Comparison of ENCODE assay signal across 9 cellular contexts in genomic region chr10:132329565-132330485, GRCh38. TPM values are rescaled to one million over a fixed set of nuclear protein-coding genes. Genes with fewer than 3 reads are reported as not detected.
A peak's percentile ranks its signal among the peaks of the same experiment; 100 is the strongest.
DNase-seq lines count a peak whose midpoint lies in the region; ATAC-seq and TF ChIP-seq lines count a peak whose summit lies in the region.
"Had no signal": no experiment of that assay in that cellular context is flagged by ENCODE, and none has a peak within 500 bp of the region (broad histone marks: within the 10 kb centered on the region; RNA-seq: fewer than 3 reads in every experiment).

No MANE protein-coding gene starts in this region.

- H3K9me3 ChIP-seq in SK-N-SH (no peaks in the 10 kb centered on the region), neutrophil (no peaks in the 10 kb centered on the region)
- H3K9me3 ChIP-seq in effector memory CD4-positive, alpha-beta T cell (ENCODE audit: control insufficient read depth, low read length): no peaks in the 10 kb centered on the region
- H3K9me3 ChIP-seq: left lung had no signal

- no peaks in the 10 kb centered on the region for H4K20me1 ChIP-seq in SK-N-SH (ENCODE audit: insufficient read depth)

- WGBS in SK-N-SH (ENCODE audit: low lambda C conversion rate): 35% methylated on average over 23 of the region's 23 CpGs

- CTCF ChIA-PET in AG04449 (lab: Yijun Ruan, JAX): interaction anchor here (2.3 kb wide), 1 partner anchor 9 kb away, joined by 8 read pairs; no protein-coding TSS in a partner anchor
- CTCF ChIA-PET in SK-N-SH (lab: Yijun Ruan, JAX): no interaction called here

- H3K79me2 ChIP-seq in SK-N-SH (ENCODE audit: insufficient read depth): peaks cover 77% of the 10 kb centered on the region

- in situ Hi-C loops in GM18951 (cut with MboI; ENCODE audit: low sequenced_read_pairs, unreplicated experiment): no loop called here

- H3K9me2 ChIP-seq in SK-N-SH: no peaks in the 10 kb centered on the region

- peak overlapping the region; percentile 91 for H3K4me3 ChIP-seq in AG04449 (ENCODE audit: low read depth, low read length)
- peak overlapping the region; percentile 81 to 91 for H3K4me3 ChIP-seq in SK-N-SH (ENCODE audit: low read depth in 2 of 2, low read length in 1 of 2)
- peak overlapping the region; percentile 82 for H3K4me3 ChIP-seq in effector memory CD4-positive, alpha-beta T cell (ENCODE audit: insufficient read depth, low read depth, low read length, poor library complexity, severe bottlenecking)
- peak overlapping the region; percentile 62 to 92 for H3K4me3 ChIP-seq in neutrophil (ENCODE audit: low read depth in 1 of 2, low read length in 1 of 2)

- TF ChIP-seq RAD21 in SK-N-SH (IDR thresholded peaks at IDR 0.05; ENCODE audit: low read length): no peak

- POLR2A ChIA-PET in AG04449 (lab: Yijun Ruan, JAX): no interaction called here
- POLR2A ChIA-PET in SK-N-SH (lab: Yijun Ruan, JAX): no interaction called here

- H3K27ac ChIP-seq in SK-N-SH (ENCODE audit: low read depth in 2 of 2, low read length in 1 of 2) (peak overlapping the region; percentile 60 to 62), neutrophil (peak overlapping the region; percentile 71)
- peak overlapping the region; percentile 46 for H3K27ac ChIP-seq in effector memory CD4-positive, alpha-beta T cell (ENCODE audit: insufficient read depth, low read length, poor library complexity, severe bottlenecking)

- TF ChIP-seq EP300 in SK-N-SH (IDR thresholded peaks at IDR 0.05; ENCODE audit: borderline replicate concordance in 1 of 2, low read depth in 1 of 2, low read length in 1 of 2): no peak

- H3K4me1 ChIP-seq in SK-N-SH (ENCODE audit: control insufficient read depth in 1 of 2, insufficient read depth in 2 of 2, low read depth in 1 of 2, low read length in 1 of 2) (peaks cover 0 to 30% of the 10 kb centered on the region in 2 experiments; a peak in 3 of 4 replicates), neutrophil (ENCODE audit: control insufficient read depth in 1 of 2, insufficient read depth in 1 of 2, low read depth in 1 of 2, low read length in 1 of 2) (peaks cover 30 to 31% of the 10 kb centered on the region in 2 experiments)
- peaks cover 16% of the 10 kb centered on the region for H3K4me1 ChIP-seq in effector memory CD4-positive, alpha-beta T cell (ENCODE audit: control insufficient read depth, insufficient read depth, low read length, poor library complexity, severe bottlenecking)

- peak overlapping the region; percentile 93; the same call in 1 of the 2 replicates for H3K9ac ChIP-seq in SK-N-SH

- TF ChIP-seq POLR2A in GM18951 (IDR thresholded peaks at IDR 0.05; ENCODE audit: extremely low read depth, insufficient read depth, insufficient read length): peak; percentile 13

- TF ChIP-seq CTCF in AG04449 (IDR thresholded peaks at IDR 0.05; ENCODE audit: insufficient read depth, low read length, missing control alignments) (no peak), SK-N-SH (IDR thresholded peaks at IDR 0.05) (no peak), neutrophil (IDR thresholded peaks at IDR 0.05) (no peak)

- no peaks in the 10 kb centered on the region for H3K27me3 ChIP-seq in SK-N-SH (ENCODE audit: insufficient read depth)
- H3K27me3 ChIP-seq in effector memory CD4-positive, alpha-beta T cell (replicated peaks; ENCODE audit: control insufficient read depth, insufficient read depth, low read length, poor library complexity, severe bottlenecking): no peaks in the 10 kb centered on the region
- no peaks in the 10 kb centered on the region for H3K27me3 ChIP-seq in neutrophil
- H3K27me3 ChIP-seq: left lung had no signal

- peaks cover 7% of the 10 kb centered on the region for H3F3A ChIP-seq in SK-N-SH (replicated peaks; ENCODE audit: insufficient read depth)

- ATAC-seq in GM19035 (IDR thresholded peaks at IDR 0.05; ENCODE audit: unreplicated experiment) (no peak), GM19395 (IDR thresholded peaks at IDR 0.05; ENCODE audit: unreplicated experiment) (no peak), HG02763 (IDR thresholded peaks at IDR 0.05; ENCODE audit: unreplicated experiment) (no peak)
- ATAC-seq: left lung had no signal

- H3K4me2 ChIP-seq in SK-N-SH: peak overlapping the region; percentile 91

- H2AFZ ChIP-seq in SK-N-SH (ENCODE audit: low read depth): peak overlapping the region; percentile 25; the same call in 1 of the 2 replicates

- H3K36me3 ChIP-seq in SK-N-SH (replicated peaks in 1 of 2; ENCODE audit: control insufficient read depth in 1 of 2, insufficient read depth in 2 of 2, low read length in 1 of 2) (peaks cover 3 to 22% of the 10 kb centered on the region in 2 experiments), neutrophil (no peaks in the 10 kb centered on the region)
- no peaks in the 10 kb centered on the region for H3K36me3 ChIP-seq in effector memory CD4-positive, alpha-beta T cell (ENCODE audit: control insufficient read depth, insufficient read depth, low read length)

- no peak for DNase-seq in AG04449 (ENCODE audit: low read depth, low spot score)
- no peak for DNase-seq in SK-N-SH
- DNase-seq in effector memory CD4-positive, alpha-beta T cell: peak in 2 of 3 donors; percentile 16 to 24

TF ChIP-seq in SK-N-SH, 30 proteins besides CTCF, POLR2A, EP300 and RAD21 (continues in another document):
- no peak for TF ChIP-seq USF1 (IDR thresholded peaks at IDR 0.05; ENCODE audit: borderline replicate concordance, low read depth)
- peak; percentile 45; the same call in 1 of the 2 replicates for TF ChIP-seq GABPA (IDR thresholded peaks at IDR 0.05; ENCODE audit: low read depth)
- TF ChIP-seq MEF2A (IDR thresholded peaks at IDR 0.05; ENCODE audit: borderline replicate concordance, low read depth): no peak
- TF ChIP-seq SIN3A (IDR thresholded peaks at IDR 0.05; ENCODE audit: borderline replicate concordance, low read depth, low read length): no peak
- no peak; the same call in 1 of the 2 replicates for TF ChIP-seq NFIC (IDR thresholded peaks at IDR 0.05; ENCODE audit: borderline replicate concordance)
- TF ChIP-seq MAX (IDR thresholded peaks at IDR 0.05; ENCODE audit: low read depth): 0 out of 2 replicates have a peak, but pooled peaks have one; percentile 54
- TF ChIP-seq ZBTB33 (IDR thresholded peaks at IDR 0.05; ENCODE audit: borderline replicate concordance, low read depth): no peak
- no peak for TF ChIP-seq FOXJ3 (CRISPR knock-in tag; IDR thresholded peaks at IDR 0.05)
- no peak for TF ChIP-seq SMC3 (IDR thresholded peaks at IDR 0.05; ENCODE audit: low read depth, low read length)
- peak; percentile 41; the same call in 1 of the 2 replicates for TF ChIP-seq JUND (IDR thresholded peaks at IDR 0.05)
- no peak for TF ChIP-seq USF2 (IDR thresholded peaks at IDR 0.05; ENCODE audit: borderline replicate concordance, low read depth, low read length)
- TF ChIP-seq RXRA (IDR thresholded peaks at IDR 0.05; ENCODE audit: borderline replicate concordance, low read depth): no peak
- no peak for TF ChIP-seq IRF3 (IDR thresholded peaks at IDR 0.05; ENCODE audit: low read depth, low read length)
- TF ChIP-seq RFX5 (IDR thresholded peaks at IDR 0.05; ENCODE audit: low read length): no peak
- TF ChIP-seq MXI1 (IDR thresholded peaks at IDR 0.05; ENCODE audit: low read depth, low read length): no peak

RNA-seq across cellular contexts. Expression of gene LRRC27, which starts 2.2 kb away (rescaled TPM):
- polyA plus RNA-seq in SK-N-SH (2012; rRNA removed): 10.0 and 11.2 TPM in 2 replicates
- 7.4 and 7.6 TPM in 2 replicates for polyA plus RNA-seq in SK-N-SH (2012; cell fraction: cytosol; rRNA removed)
- polyA plus RNA-seq in SK-N-SH (2012; cell fraction: nucleus; rRNA removed): 44.8 and 57.8 TPM in 2 replicates

RNA-seq across cellular contexts. Expression of gene STK32C, which starts 22.1 kb away (rescaled TPM):
- 27.0 and 27.8 TPM in 2 replicates for polyA plus RNA-seq in SK-N-SH (2012; rRNA removed)
- 20.1 and 23.8 TPM in 2 replicates for polyA plus RNA-seq in SK-N-SH (2012; cell fraction: cytosol; rRNA removed)
- polyA plus RNA-seq in SK-N-SH (2012; cell fraction: nucleus; rRNA removed): 21.1 and 30.0 TPM in 2 replicates

Comparison
In these comparisons a context has a peak if more than half of its experiments do, and no peak if none do; other contexts are left out.
1. DNase-seq: peak in effector memory CD4-positive, alpha-beta T cell (2 of 3); none in AG04449 (single experiment) and SK-N-SH (single experiment).
2. Peak in every context shown above with its lines, with median percentiles within 50 percentile points of each other: H3K4me3 ChIP-seq and H3K27ac ChIP-seq.